In the genomic region with DNA sequence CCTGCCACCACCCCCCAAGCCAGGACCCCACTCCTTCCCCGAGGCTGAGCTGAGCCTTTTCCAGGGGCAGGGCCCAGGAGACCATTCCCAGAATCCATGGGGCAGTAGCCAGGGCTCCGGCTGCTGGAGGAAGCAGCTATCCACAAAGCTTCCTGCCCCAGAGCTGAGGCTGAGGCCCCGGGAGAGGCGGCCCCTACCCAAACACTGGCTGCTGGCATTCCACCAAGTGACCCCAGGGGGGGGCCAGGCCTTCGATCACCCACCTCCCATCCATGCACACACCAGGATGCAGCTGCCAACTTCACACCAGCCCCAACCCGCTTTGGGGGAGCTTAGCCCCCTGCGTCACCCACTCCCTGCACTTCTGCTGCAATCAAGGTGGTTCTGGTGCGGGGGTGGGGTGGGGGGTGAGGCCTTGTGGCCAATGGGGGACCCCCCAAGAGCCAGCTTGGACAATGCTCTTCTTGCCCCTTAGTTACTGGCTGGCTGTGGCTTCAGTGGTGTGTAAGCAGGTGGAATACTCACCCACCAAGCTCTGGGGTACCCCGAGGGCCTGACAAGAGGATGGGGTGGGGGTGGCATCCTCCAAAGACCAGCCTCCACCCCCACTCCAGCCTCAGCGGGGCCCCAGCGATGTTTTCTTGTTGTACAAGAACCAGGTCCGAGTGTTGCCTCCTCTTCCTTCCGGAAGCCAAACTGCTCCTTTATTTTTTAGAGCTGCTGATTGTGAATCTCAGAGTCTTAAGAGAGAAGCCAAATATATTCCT, we compare ENCODE assay signal across 1 cellular context.
TF ChIP-seq lines count a peak whose summit lies in the region.

No MANE protein-coding gene starts in this region.

TF ChIP-seq in K562, 482 proteins besides CTCF, POLR2A, EP300 and RAD21:
- TF ChIP-seq POLR2G (IDR thresholded peaks at IDR 0.05; ENCODE audit: low read depth, low read length) = 0 out of 2 replicates have a peak, but pooled peaks have one; percentile 31
- TF ChIP-seq RBFOX2 (IDR thresholded peaks at IDR 0.05; ENCODE audit: low read depth, low read length) = peak; percentile 4; the same call in 1 of the 2 replicates
- no peak for TF ChIP-seq SAFB (IDR thresholded peaks at IDR 0.05; ENCODE audit: borderline replicate concordance, low read depth, low read length)
- no peak for TF ChIP-seq POLR2H (tag; IDR thresholded peaks at IDR 0.05; ENCODE audit: low read depth)
